Comparison of ENCODE assay signal across 1 cellular context in the genomic region with DNA sequence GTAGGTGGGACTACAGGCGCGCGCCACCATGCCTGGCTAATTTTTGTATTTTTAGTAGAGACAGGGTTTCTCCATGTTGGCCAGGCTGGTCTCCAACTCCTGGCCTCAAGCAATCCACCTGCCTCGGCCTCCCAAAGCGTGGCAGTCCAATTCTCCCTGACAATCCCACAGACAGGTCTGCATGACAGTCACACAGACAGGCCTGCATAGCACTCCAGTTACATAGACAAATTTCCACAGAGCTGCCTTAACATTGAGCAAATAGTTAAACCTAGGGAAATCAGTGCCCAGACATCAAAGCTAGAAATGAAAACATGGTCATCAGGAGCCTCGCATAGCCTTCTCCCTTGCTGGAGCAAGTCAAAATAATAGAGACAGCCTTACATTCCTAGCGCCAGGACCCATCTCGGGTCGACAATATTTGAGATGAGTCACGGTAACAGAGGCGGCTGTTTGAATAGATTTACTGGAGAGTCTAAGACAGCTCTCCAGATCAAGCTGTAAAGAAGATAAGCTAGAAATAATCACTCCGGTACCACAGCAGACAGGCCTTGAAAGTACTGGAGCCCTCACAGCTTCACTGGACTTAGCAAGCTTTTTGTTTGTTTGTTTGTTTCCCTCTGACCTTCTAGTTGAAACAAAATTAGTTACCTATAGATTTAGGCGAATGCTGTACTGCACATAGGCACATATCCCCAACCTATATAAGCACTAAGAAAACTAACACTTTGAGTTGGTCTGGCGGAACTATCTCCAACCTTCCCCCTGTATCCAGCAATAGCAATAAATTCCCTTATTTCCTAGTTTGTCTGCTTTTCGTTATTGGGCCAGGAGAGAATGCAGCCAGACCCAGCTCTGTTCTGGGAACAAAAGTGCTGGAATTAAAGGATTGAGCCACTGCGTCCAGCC.
TF ChIP-seq lines count a peak whose summit lies in the region.

No MANE protein-coding gene starts in this region.

TF ChIP-seq in H1, 55 proteins besides CTCF, POLR2A, EP300 and RAD21:
- TF ChIP-seq TCF12 (IDR thresholded peaks at IDR 0.05; ENCODE audit: low read depth, low read length) (no peak), ZNF274 (IDR thresholded peaks at IDR 0.05; ENCODE audit: borderline replicate concordance, extremely low read depth, low read length) (no peak), JUN (IDR thresholded peaks at IDR 0.05; ENCODE audit: low read depth, low read length) (no peak), FOSL1 (IDR thresholded peaks at IDR 0.05; ENCODE audit: insufficient read depth, low read depth, low read length) (no peak), NANOG (IDR thresholded peaks at IDR 0.05; ENCODE audit: insufficient read depth, low read depth, low read length, poor library complexity, severe bottlenecking) (no peak), TAF7 (optimal IDR thresholded peaks at IDR 0.05; ENCODE audit: borderline replicate concordance, low read depth, low read length) (no peak), BCL11A (IDR thresholded peaks at IDR 0.05; ENCODE audit: low read depth in 2 of 2, low read length in 2 of 2) (no peak), CHD2 (IDR thresholded peaks at IDR 0.05; ENCODE audit: low read length) (no peak), SIX5 (IDR thresholded peaks at IDR 0.05; ENCODE audit: low read depth, low read length) (no peak), SP1 (IDR thresholded peaks at IDR 0.05; ENCODE audit: low read depth, low read length) (no peak), EGR1 (IDR thresholded peaks at IDR 0.05; ENCODE audit: borderline replicate concordance, low read depth, low read length) (no peak), CBX8 (IDR thresholded peaks at IDR 0.05; ENCODE audit: borderline replicate concordance, low read depth, low read length) (no peak), ASH2L (IDR thresholded peaks at IDR 0.05; ENCODE audit: low read length) (no peak), TBP (IDR thresholded peaks at IDR 0.05; ENCODE audit: low read depth, low read length) (no peak), NRF1 (IDR thresholded peaks at IDR 0.05; ENCODE audit: low read depth, low read length) (no peak), KDM4A (IDR thresholded peaks at IDR 0.05; ENCODE audit: low read depth, low read length, severe bottlenecking) (no peak), CREB1 (IDR thresholded peaks at IDR 0.05) (no peak), PHF8 (conservative IDR thresholded peaks at IDR 0.05; ENCODE audit: low read depth, low read length) (no peak)
- TF ChIP-seq, protein P1, sequence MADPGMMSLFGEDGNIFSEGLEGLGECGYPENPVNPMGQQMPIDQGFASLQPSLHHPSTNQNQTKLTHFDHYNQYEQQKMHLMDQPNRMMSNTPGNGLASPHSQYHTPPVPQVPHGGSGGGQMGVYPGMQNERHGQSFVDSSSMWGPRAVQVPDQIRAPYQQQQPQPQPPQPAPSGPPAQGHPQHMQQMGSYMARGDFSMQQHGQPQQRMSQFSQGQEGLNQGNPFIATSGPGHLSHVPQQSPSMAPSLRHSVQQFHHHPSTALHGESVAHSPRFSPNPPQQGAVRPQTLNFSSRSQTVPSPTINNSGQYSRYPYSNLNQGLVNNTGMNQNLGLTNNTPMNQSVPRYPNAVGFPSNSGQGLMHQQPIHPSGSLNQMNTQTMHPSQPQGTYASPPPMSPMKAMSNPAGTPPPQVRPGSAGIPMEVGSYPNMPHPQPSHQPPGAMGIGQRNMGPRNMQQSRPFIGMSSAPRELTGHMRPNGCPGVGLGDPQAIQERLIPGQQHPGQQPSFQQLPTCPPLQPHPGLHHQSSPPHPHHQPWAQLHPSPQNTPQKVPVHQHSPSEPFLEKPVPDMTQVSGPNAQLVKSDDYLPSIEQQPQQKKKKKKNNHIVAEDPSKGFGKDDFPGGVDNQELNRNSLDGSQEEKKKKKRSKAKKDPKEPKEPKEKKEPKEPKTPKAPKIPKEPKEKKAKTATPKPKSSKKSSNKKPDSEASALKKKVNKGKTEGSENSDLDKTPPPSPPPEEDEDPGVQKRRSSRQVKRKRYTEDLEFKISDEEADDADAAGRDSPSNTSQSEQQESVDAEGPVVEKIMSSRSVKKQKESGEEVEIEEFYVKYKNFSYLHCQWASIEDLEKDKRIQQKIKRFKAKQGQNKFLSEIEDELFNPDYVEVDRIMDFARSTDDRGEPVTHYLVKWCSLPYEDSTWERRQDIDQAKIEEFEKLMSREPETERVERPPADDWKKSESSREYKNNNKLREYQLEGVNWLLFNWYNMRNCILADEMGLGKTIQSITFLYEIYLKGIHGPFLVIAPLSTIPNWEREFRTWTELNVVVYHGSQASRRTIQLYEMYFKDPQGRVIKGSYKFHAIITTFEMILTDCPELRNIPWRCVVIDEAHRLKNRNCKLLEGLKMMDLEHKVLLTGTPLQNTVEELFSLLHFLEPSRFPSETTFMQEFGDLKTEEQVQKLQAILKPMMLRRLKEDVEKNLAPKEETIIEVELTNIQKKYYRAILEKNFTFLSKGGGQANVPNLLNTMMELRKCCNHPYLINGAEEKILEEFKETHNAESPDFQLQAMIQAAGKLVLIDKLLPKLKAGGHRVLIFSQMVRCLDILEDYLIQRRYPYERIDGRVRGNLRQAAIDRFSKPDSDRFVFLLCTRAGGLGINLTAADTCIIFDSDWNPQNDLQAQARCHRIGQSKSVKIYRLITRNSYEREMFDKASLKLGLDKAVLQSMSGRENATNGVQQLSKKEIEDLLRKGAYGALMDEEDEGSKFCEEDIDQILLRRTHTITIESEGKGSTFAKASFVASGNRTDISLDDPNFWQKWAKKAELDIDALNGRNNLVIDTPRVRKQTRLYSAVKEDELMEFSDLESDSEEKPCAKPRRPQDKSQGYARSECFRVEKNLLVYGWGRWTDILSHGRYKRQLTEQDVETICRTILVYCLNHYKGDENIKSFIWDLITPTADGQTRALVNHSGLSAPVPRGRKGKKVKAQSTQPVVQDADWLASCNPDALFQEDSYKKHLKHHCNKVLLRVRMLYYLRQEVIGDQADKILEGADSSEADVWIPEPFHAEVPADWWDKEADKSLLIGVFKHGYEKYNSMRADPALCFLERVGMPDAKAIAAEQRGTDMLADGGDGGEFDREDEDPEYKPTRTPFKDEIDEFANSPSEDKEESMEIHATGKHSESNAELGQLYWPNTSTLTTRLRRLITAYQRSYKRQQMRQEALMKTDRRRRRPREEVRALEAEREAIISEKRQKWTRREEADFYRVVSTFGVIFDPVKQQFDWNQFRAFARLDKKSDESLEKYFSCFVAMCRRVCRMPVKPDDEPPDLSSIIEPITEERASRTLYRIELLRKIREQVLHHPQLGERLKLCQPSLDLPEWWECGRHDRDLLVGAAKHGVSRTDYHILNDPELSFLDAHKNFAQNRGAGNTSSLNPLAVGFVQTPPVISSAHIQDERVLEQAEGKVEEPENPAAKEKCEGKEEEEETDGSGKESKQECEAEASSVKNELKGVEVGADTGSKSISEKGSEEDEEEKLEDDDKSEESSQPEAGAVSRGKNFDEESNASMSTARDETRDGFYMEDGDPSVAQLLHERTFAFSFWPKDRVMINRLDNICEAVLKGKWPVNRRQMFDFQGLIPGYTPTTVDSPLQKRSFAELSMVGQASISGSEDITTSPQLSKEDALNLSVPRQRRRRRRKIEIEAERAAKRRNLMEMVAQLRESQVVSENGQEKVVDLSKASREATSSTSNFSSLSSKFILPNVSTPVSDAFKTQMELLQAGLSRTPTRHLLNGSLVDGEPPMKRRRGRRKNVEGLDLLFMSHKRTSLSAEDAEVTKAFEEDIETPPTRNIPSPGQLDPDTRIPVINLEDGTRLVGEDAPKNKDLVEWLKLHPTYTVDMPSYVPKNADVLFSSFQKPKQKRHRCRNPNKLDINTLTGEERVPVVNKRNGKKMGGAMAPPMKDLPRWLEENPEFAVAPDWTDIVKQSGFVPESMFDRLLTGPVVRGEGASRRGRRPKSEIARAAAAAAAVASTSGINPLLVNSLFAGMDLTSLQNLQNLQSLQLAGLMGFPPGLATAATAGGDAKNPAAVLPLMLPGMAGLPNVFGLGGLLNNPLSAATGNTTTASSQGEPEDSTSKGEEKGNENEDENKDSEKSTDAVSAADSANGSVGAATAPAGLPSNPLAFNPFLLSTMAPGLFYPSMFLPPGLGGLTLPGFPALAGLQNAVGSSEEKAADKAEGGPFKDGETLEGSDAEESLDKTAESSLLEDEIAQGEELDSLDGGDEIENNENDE (IDR thresholded peaks at IDR 0.05; ENCODE audit: insufficient replicate concordance, low read length) = no peak
- TF ChIP-seq, protein P2, sequence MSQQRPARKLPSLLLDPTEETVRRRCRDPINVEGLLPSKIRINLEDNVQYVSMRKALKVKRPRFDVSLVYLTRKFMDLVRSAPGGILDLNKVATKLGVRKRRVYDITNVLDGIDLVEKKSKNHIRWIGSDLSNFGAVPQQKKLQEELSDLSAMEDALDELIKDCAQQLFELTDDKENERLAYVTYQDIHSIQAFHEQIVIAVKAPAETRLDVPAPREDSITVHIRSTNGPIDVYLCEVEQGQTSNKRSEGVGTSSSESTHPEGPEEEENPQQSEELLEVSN (IDR thresholded peaks at IDR 0.05) = no peak
